Comparison of ENCODE assay signal across 2 cellular contexts in genomic region chr16:58252716-58253115, GRCh38.
TF ChIP-seq lines count a peak whose summit lies in the region.

No MANE protein-coding gene starts in this region.

TF ChIP-seq in HepG2, 621 proteins besides CTCF, POLR2A, EP300 and RAD21:
- no peak for TF ChIP-seq ZNF460 (CRISPR knock-in tag; IDR thresholded peaks at IDR 0.05; ENCODE audit: borderline replicate concordance)
- TF ChIP-seq, protein P1, sequence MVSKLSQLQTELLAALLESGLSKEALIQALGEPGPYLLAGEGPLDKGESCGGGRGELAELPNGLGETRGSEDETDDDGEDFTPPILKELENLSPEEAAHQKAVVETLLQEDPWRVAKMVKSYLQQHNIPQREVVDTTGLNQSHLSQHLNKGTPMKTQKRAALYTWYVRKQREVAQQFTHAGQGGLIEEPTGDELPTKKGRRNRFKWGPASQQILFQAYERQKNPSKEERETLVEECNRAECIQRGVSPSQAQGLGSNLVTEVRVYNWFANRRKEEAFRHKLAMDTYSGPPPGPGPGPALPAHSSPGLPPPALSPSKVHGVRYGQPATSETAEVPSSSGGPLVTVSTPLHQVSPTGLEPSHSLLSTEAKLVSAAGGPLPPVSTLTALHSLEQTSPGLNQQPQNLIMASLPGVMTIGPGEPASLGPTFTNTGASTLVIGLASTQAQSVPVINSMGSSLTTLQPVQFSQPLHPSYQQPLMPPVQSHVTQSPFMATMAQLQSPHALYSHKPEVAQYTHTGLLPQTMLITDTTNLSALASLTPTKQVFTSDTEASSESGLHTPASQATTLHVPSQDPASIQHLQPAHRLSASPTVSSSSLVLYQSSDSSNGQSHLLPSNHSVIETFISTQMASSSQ (IDR thresholded peaks at IDR 0.05; ENCODE audit: low read depth), result no peak
- TF ChIP-seq, protein P1 (CRISPR knock-in tag; IDR thresholded peaks at IDR 0.05; ENCODE audit: borderline replicate concordance), result no peak

TF ChIP-seq in HCT116, 20 proteins besides CTCF, POLR2A, EP300 and RAD21:
- TF ChIP-seq YY1 (IDR thresholded peaks at IDR 0.05; ENCODE audit: extremely low read depth, insufficient replicate concordance, low read depth, low read length), result no peak
- TF ChIP-seq SIN3A (IDR thresholded peaks at IDR 0.05; ENCODE audit: low read depth), result no peak
- no peak for TF ChIP-seq EGR1 (IDR thresholded peaks at IDR 0.05; ENCODE audit: low read depth)
- no peak for TF ChIP-seq FOSL1 (IDR thresholded peaks at IDR 0.05; ENCODE audit: low read depth)
- TF ChIP-seq ZFX (IDR thresholded peaks at IDR 0.05), result no peak
- no peak for TF ChIP-seq SRF (IDR thresholded peaks at IDR 0.05; ENCODE audit: low read depth)
- TF ChIP-seq ZNF274 (IDR thresholded peaks at IDR 0.05; ENCODE audit: low read depth, low read length), result no peak
- no peak for TF ChIP-seq TCF7L2 (IDR thresholded peaks at IDR 0.05; ENCODE audit: borderline replicate concordance, extremely low read depth, insufficient read depth, insufficient read length)
- TF ChIP-seq SP1 (IDR thresholded peaks at IDR 0.05; ENCODE audit: low read depth), result no peak
- no peak for TF ChIP-seq CEBPB (IDR thresholded peaks at IDR 0.05; ENCODE audit: low read depth)
- no peak for TF ChIP-seq JUND (IDR thresholded peaks at IDR 0.05)
- TF ChIP-seq CBX3 (IDR thresholded peaks at IDR 0.05; ENCODE audit: low read depth), result no peak
- TF ChIP-seq, protein P2, sequence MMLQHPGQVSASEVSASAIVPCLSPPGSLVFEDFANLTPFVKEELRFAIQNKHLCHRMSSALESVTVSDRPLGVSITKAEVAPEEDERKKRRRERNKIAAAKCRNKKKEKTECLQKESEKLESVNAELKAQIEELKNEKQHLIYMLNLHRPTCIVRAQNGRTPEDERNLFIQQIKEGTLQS (IDR thresholded peaks at IDR 0.05), result no peak
- TF ChIP-seq EZH2phosphoT487 (IDR thresholded peaks at IDR 0.05; ENCODE audit: borderline replicate concordance), result no peak
- TF ChIP-seq, protein P3, sequence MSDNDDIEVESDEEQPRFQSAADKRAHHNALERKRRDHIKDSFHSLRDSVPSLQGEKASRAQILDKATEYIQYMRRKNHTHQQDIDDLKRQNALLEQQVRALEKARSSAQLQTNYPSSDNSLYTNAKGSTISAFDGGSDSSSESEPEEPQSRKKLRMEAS (IDR thresholded peaks at IDR 0.05), result no peak
- TF ChIP-seq, protein P4, sequence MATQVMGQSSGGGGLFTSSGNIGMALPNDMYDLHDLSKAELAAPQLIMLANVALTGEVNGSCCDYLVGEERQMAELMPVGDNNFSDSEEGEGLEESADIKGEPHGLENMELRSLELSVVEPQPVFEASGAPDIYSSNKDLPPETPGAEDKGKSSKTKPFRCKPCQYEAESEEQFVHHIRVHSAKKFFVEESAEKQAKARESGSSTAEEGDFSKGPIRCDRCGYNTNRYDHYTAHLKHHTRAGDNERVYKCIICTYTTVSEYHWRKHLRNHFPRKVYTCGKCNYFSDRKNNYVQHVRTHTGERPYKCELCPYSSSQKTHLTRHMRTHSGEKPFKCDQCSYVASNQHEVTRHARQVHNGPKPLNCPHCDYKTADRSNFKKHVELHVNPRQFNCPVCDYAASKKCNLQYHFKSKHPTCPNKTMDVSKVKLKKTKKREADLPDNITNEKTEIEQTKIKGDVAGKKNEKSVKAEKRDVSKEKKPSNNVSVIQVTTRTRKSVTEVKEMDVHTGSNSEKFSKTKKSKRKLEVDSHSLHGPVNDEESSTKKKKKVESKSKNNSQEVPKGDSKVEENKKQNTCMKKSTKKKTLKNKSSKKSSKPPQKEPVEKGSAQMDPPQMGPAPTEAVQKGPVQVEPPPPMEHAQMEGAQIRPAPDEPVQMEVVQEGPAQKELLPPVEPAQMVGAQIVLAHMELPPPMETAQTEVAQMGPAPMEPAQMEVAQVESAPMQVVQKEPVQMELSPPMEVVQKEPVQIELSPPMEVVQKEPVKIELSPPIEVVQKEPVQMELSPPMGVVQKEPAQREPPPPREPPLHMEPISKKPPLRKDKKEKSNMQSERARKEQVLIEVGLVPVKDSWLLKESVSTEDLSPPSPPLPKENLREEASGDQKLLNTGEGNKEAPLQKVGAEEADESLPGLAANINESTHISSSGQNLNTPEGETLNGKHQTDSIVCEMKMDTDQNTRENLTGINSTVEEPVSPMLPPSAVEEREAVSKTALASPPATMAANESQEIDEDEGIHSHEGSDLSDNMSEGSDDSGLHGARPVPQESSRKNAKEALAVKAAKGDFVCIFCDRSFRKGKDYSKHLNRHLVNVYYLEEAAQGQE (IDR thresholded peaks at IDR 0.05; ENCODE audit: low read depth), result no peak
